Comparison of ENCODE assay signal across 10 cellular contexts in the genomic region with DNA sequence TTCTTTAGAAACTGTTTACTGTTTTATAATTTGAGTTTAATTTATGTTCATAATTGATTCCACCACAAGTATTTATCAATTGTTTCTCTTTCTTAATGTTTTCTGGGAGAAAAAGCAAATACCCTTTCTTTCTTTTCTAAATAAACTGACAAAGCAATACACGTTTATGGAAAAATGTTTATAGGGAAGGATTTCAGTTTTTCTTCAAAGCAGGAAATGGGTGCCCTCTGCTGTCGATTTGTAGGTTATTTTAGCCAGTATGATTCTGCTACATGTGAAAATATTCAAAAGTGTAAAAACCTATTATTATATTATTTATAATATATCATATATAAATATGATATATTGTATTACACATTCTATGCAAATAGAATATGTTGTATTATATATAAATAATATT.
DNase-seq lines count a peak whose midpoint lies in the region; ATAC-seq and TF ChIP-seq lines count a peak whose summit lies in the region.
"Had no signal": no experiment of that assay in that cellular context is flagged by ENCODE, and none has a peak within 500 bp of the region (broad histone marks: within the 10 kb centered on the region; RNA-seq: fewer than 3 reads in every experiment).

No MANE protein-coding gene starts in this region.

- H3K27me3 Mint-ChIP-seq in activated T-cell treated with anti-CD3 and anti-CD28 coated beads, Interleukin-2, amount 50 U/mL, for 4 hours (ENCODE audit: low read depth) = no peaks in the 10 kb centered on the region

- no peaks in the 10 kb centered on the region for H3K27me3 ChIP-seq in BJ (ENCODE audit: control insufficient read depth, insufficient read depth, low read length)
- H3K27me3 ChIP-seq in WERI-Rb-1 (ENCODE audit: insufficient read depth, low read depth, severe bottlenecking) = no peaks in the 10 kb centered on the region
- no peaks in the 10 kb centered on the region for H3K27me3 ChIP-seq in psoas muscle (ENCODE audit: insufficient read depth in 3 of 3, low read length in 2 of 3)
- H3K27me3 ChIP-seq: gastrocnemius medialis had no signal

- H3K36me3 Mint-ChIP-seq in activated T-cell treated with anti-CD3 and anti-CD28 coated beads, Interleukin-2, amount 50 U/mL, for 4 hours (ENCODE audit: insufficient read depth) = no peaks in the 10 kb centered on the region

- no peaks in the 10 kb centered on the region for H3K4me1 Mint-ChIP-seq in activated T-cell treated with anti-CD3 and anti-CD28 coated beads, Interleukin-2, amount 50 U/mL, for 4 hours (ENCODE audit: low read depth)

- intact Hi-C loops in psoas muscle (cut with DNase I) = no loop called here

- CTCF ChIA-PET in BJ (lab: Yijun Ruan, JAX) = no interaction called here

- ATAC-seq in psoas muscle (no peak), GM18511 (IDR thresholded peaks at IDR 0.05; ENCODE audit: unreplicated experiment) (no peak), GM18909 (IDR thresholded peaks at IDR 0.05; ENCODE audit: poor library complexity, unreplicated experiment) (no peak)
- ATAC-seq in activated T-cell treated with anti-CD3 and anti-CD28 coated beads, Interleukin-2, amount 50 U/mL, for 4 hours = no peak
- ATAC-seq: gastrocnemius medialis, sciatic nerve had no signal

- no peaks in the 10 kb centered on the region for H3K4me1 ChIP-seq in psoas muscle
- H3K4me1 ChIP-seq: gastrocnemius medialis had no signal

- H3K36me3 ChIP-seq in BJ (ENCODE audit: control insufficient read depth, insufficient read depth, low read length) (no peaks in the 10 kb centered on the region), WERI-Rb-1 (no peaks in the 10 kb centered on the region), psoas muscle (ENCODE audit: insufficient read depth in 1 of 2, low read depth in 1 of 2) (no peaks in the 10 kb centered on the region)
- H3K36me3 ChIP-seq: gastrocnemius medialis had no signal

- H3K4me3 ChIP-seq in BJ (ENCODE audit: low read depth, low read length) (no peak overlapping the region), WERI-Rb-1 (ENCODE audit: low read depth, low read length) (no peak overlapping the region), psoas muscle (no peak overlapping the region)
- H3K4me3 ChIP-seq: gastrocnemius medialis had no signal

- TF ChIP-seq CTCF in BJ (IDR thresholded peaks at IDR 0.05; ENCODE audit: insufficient read depth, low read depth, low read length) = peak; percentile 9; the same call in 1 of the 2 replicates
- TF ChIP-seq CTCF in LNCAP (IDR thresholded peaks at IDR 0.05) = peak; percentile 40
- TF ChIP-seq CTCF in WERI-Rb-1 (IDR thresholded peaks at IDR 0.05; ENCODE audit: low read depth, low read length) = peak; percentile 8; the same call in 1 of the 2 replicates
- no peak for TF ChIP-seq CTCF in psoas muscle (IDR thresholded peaks at IDR 0.05)

- no peak overlapping the region for H3K4me3 Mint-ChIP-seq in activated T-cell treated with anti-CD3 and anti-CD28 coated beads, Interleukin-2, amount 50 U/mL, for 4 hours

- H3K27ac ChIP-seq in WERI-Rb-1 = no peak overlapping the region
- no peak overlapping the region for H3K27ac ChIP-seq in psoas muscle
- H3K27ac ChIP-seq: gastrocnemius medialis had no signal

- 3 to 7% (median 5%) methylated on average over 2 of the region's 2 CpGs for WGBS in psoas muscle, 3 donors

- POLR2A ChIA-PET in BJ (lab: Charles Lee) = no interaction called here

- DNase-seq in BJ (ENCODE audit: low read depth) = no peak
- DNase-seq in WERI-Rb-1 = no peak
- peak; percentile 13 for DNase-seq in kidney tubule cell (ENCODE audit: low spot score)
- no peak for DNase-seq in psoas muscle
- no peak for DNase-seq in activated T-cell treated with anti-CD3 and anti-CD28 coated beads, Interleukin-2, amount 50 U/mL, for 4 hours
- DNase-seq: gastrocnemius medialis had no signal

- H3K9me3 ChIP-seq in WERI-Rb-1 (ENCODE audit: severe bottlenecking) (no peaks in the 10 kb centered on the region), psoas muscle (no peaks in the 10 kb centered on the region)
- H3K9me3 ChIP-seq: gastrocnemius medialis had no signal

- H3K9me3 Mint-ChIP-seq in activated T-cell treated with anti-CD3 and anti-CD28 coated beads, Interleukin-2, amount 50 U/mL, for 4 hours = peaks cover 4% of the 10 kb centered on the region
